ENCODE assay signal across 1 cellular context in genomic region chr20:47566269-47566668, GRCh38.
TF ChIP-seq lines count a peak whose summit lies in the region.

No MANE protein-coding gene starts in this region.

TF ChIP-seq in K562, 482 proteins besides CTCF, POLR2A, EP300 and RAD21 (continued from another document):
- TF ChIP-seq TEAD4 (IDR thresholded peaks at IDR 0.05; ENCODE audit: low read length) = peak; percentile 59; the same call in 1 of the 2 replicates
- no peak for TF ChIP-seq TEAD4 (CRISPR knock-in tag; IDR thresholded peaks at IDR 0.05; ENCODE audit: borderline replicate concordance)
- peak; percentile 14 for TF ChIP-seq DACH1 (IDR thresholded peaks at IDR 0.05; ENCODE audit: partially characterized antibody)
- 0 out of 2 replicates have a peak, but pooled peaks have one; percentile 11 for TF ChIP-seq ZKSCAN8 (CRISPR knock-in tag; IDR thresholded peaks at IDR 0.05)
- peak; percentile 47; the same call in 1 of the 2 replicates for TF ChIP-seq CBFA2T2 (conservative IDR thresholded peaks at IDR 0.05)
- no peak for TF ChIP-seq HNRNPK (IDR thresholded peaks at IDR 0.05; ENCODE audit: low read depth, low read length, poor library complexity, severe bottlenecking)
